Comparison of ENCODE assay signal across 9 cellular contexts in the genomic region with DNA sequence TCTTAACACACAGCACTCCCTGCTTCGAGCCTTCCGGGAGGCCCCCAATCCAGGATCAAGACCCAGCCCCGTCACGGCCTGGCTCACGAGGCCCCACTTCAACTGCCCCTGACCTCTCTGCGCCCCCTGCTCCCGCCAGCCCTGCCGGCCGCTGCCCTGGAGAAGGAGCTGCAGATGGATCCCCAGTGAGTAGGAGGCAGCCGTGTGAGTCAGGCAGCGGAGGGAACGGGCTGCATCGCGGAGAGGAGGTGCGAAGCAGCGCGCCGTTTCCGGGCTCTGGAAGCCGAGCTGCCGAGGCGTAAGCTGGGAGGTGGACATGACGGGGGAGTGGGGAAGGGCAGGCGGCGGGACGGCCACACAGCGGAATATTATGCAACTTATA.
A peak's percentile ranks its signal among the peaks of the same experiment; 100 is the strongest.
DNase-seq lines count a peak whose midpoint lies in the region; ATAC-seq and TF ChIP-seq lines count a peak whose summit lies in the region.
"Had no signal": no experiment of that assay in that cellular context is flagged by ENCODE, and none has a peak within 500 bp of the region (broad histone marks: within the 10 kb centered on the region; RNA-seq: fewer than 3 reads in every experiment).

No MANE protein-coding gene starts in this region.

- no peaks in the 10 kb centered on the region for H3K9me2 ChIP-seq in GM23338 (ENCODE audit: insufficient read depth)

- H3K79me2 ChIP-seq in GM23338 (replicated peaks; ENCODE audit: insufficient read depth) (no peaks in the 10 kb centered on the region), smooth muscle cell (ENCODE audit: low read depth) (no peaks in the 10 kb centered on the region)

- peak overlapping the region; percentile 94; the same call in 1 of the 2 replicates for H2AFZ ChIP-seq in GM23338
- H2AFZ ChIP-seq in smooth muscle cell (ENCODE audit: low read depth), result no peak overlapping the region

- H3K36me3 ChIP-seq in GM23338 (ENCODE audit: insufficient read depth) (no peaks in the 10 kb centered on the region), smooth muscle cell (ENCODE audit: low read depth) (no peaks in the 10 kb centered on the region)

- H3K4me3 Mint-ChIP-seq in GM23338, result peak overlapping the region; percentile 75
- H3K4me3 Mint-ChIP-seq: T-helper 1 cell treated with Interleukin-12 subunit alpha and Interleukin-12 subunit beta and Interleukin-4 antibody, amounts not matched to agents 30 μg/mL and 1 μg/mL, for 36 hours had no signal

- H3F3A ChIP-seq in GM23338 (replicated peaks; ENCODE audit: low read depth), result no peaks in the 10 kb centered on the region
- peaks cover 6% of the 10 kb centered on the region for H3F3A ChIP-seq in smooth muscle cell (ENCODE audit: low read depth)

- H3K27ac ChIP-seq in GM23338 (ENCODE audit: low read depth), result no peak overlapping the region
- H3K27ac ChIP-seq in smooth muscle cell (ENCODE audit: low read depth), result peak overlapping the region; percentile 66

- WGBS in smooth muscle cell (ENCODE audit: low lambda C conversion rate), result 2% methylated on average over 27 of the region's 27 CpGs

- peaks cover 46% of the 10 kb centered on the region for H3K27me3 Mint-ChIP-seq in GM23338 (ENCODE audit: insufficient read depth, low read depth, poor library complexity)

- H3K4me1 Mint-ChIP-seq in GM23338, result peaks cover 11% of the 10 kb centered on the region

- peaks cover 43% of the 10 kb centered on the region for H3K27me3 ChIP-seq in GM23338 (ENCODE audit: insufficient read depth)
- peaks cover 25% of the 10 kb centered on the region for H3K27me3 ChIP-seq in smooth muscle cell (ENCODE audit: low read depth)

- no peaks in the 10 kb centered on the region for H3K9me3 Mint-ChIP-seq in GM23338
- H3K9me3 Mint-ChIP-seq: T-helper 1 cell treated with Interleukin-12 subunit alpha and Interleukin-12 subunit beta and Interleukin-4 antibody, amounts not matched to agents 30 μg/mL and 1 μg/mL, for 36 hours had no signal

- TF ChIP-seq CTCF in GM23338 (conservative IDR thresholded peaks at IDR 0.05; ENCODE audit: low read depth in 2 of 2) (0 out of 4 replicates have a peak, but pooled peaks of 1 of the 2 experiments have one; percentile 1), smooth muscle cell (IDR thresholded peaks at IDR 0.05; ENCODE audit: borderline replicate concordance, insufficient read depth, poor library complexity, severe bottlenecking) (no peak)

- peak; percentile 78 for DNase-seq in GM23338 (ENCODE audit: low spot score)
- DNase-seq in SW480 (ENCODE audit: low spot score), result peak; percentile 67
- DNase-seq in hepatic stellate cell (ENCODE audit: low spot score), result peak; percentile 69
- peak; percentile 61 for DNase-seq in smooth muscle cell (lab: John Stamatoyannopoulos, UW; ENCODE audit: unreplicated experiment)
- DNase-seq in NCI-H2171 (lab: John Stamatoyannopoulos, UW), result no peak

- H4K20me1 ChIP-seq in GM23338 (replicated peaks; ENCODE audit: insufficient read depth), result no peaks in the 10 kb centered on the region; the same call in 1 of the 2 replicates
- no peaks in the 10 kb centered on the region for H4K20me1 ChIP-seq in smooth muscle cell (ENCODE audit: low read depth)

- no peaks in the 10 kb centered on the region for H3K9me3 ChIP-seq in smooth muscle cell (replicated peaks; ENCODE audit: low read depth)

- no peaks in the 10 kb centered on the region; the same call in 2 of the 3 replicates for H3K36me3 Mint-ChIP-seq in GM23338 (ENCODE audit: low read depth)

- H3K9ac ChIP-seq in smooth muscle cell (ENCODE audit: low read depth), result no peak overlapping the region

- H3K4me3 ChIP-seq in GM23338 (peak overlapping the region; percentile 87), smooth muscle cell (peak overlapping the region; percentile 49)

- H3K27ac Mint-ChIP-seq in GM23338, result no peak overlapping the region
- H3K27ac Mint-ChIP-seq: T-helper 1 cell treated with Interleukin-12 subunit alpha and Interleukin-12 subunit beta and Interleukin-4 antibody, amounts not matched to agents 30 μg/mL and 1 μg/mL, for 36 hours had no signal

- peaks cover 13% of the 10 kb centered on the region for H3K4me1 ChIP-seq in GM23338 (ENCODE audit: insufficient read depth)
- H3K4me1 ChIP-seq in smooth muscle cell (ENCODE audit: low read depth), result peaks cover 15% of the 10 kb centered on the region

- ATAC-seq in GM23338, result peak; percentile 16
- no peak for ATAC-seq in HG03045 (IDR thresholded peaks at IDR 0.05; ENCODE audit: unreplicated experiment)
- ATAC-seq in GM21619 (IDR thresholded peaks at IDR 0.05; ENCODE audit: unreplicated experiment), result no peak
- ATAC-seq in HG03432 (IDR thresholded peaks at IDR 0.05; ENCODE audit: unreplicated experiment), result no peak

- peak overlapping the region; percentile 95 for H3K4me2 ChIP-seq in GM23338
- peak overlapping the region; percentile 94 for H3K4me2 ChIP-seq in smooth muscle cell

TF ChIP-seq in GM23338, 12 proteins besides CTCF, POLR2A, EP300 and RAD21:
- TF ChIP-seq EZH2 (IDR thresholded peaks at IDR 0.05; ENCODE audit: low read depth, unreplicated experiment), result no peak
- TF ChIP-seq, protein P1, sequence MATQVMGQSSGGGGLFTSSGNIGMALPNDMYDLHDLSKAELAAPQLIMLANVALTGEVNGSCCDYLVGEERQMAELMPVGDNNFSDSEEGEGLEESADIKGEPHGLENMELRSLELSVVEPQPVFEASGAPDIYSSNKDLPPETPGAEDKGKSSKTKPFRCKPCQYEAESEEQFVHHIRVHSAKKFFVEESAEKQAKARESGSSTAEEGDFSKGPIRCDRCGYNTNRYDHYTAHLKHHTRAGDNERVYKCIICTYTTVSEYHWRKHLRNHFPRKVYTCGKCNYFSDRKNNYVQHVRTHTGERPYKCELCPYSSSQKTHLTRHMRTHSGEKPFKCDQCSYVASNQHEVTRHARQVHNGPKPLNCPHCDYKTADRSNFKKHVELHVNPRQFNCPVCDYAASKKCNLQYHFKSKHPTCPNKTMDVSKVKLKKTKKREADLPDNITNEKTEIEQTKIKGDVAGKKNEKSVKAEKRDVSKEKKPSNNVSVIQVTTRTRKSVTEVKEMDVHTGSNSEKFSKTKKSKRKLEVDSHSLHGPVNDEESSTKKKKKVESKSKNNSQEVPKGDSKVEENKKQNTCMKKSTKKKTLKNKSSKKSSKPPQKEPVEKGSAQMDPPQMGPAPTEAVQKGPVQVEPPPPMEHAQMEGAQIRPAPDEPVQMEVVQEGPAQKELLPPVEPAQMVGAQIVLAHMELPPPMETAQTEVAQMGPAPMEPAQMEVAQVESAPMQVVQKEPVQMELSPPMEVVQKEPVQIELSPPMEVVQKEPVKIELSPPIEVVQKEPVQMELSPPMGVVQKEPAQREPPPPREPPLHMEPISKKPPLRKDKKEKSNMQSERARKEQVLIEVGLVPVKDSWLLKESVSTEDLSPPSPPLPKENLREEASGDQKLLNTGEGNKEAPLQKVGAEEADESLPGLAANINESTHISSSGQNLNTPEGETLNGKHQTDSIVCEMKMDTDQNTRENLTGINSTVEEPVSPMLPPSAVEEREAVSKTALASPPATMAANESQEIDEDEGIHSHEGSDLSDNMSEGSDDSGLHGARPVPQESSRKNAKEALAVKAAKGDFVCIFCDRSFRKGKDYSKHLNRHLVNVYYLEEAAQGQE (IDR thresholded peaks at IDR 0.05; ENCODE audit: unreplicated experiment), result peak; percentile 47
